In the genomic region with DNA sequence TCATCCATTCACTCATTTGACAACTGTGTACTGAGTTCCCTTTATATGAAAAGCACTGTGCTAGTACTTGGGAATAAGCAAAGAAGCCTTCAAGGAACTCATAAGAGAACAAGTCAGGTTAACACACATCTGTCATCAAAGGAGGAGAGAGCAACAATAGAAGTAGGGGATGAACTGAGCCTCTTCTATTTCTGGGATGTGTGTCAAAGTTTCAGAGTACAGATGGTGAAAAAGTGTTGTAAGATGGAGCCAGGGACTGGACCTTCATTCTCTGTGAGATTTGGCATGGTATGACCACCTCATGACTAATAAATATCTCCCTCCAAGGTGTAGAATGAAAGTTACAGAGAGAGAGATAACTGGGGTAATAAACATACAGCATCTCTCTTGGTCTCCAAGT, we compare ENCODE assay signal across 21 cellular contexts.
A peak's percentile ranks its signal among the peaks of the same experiment; 100 is the strongest.
DNase-seq lines count a peak whose midpoint lies in the region; ATAC-seq, FAIRE-seq and TF ChIP-seq lines count a peak whose summit lies in the region.
"Had no signal": no experiment of that assay in that cellular context is flagged by ENCODE, and none has a peak within 500 bp of the region (broad histone marks: within the 10 kb centered on the region; RNA-seq: fewer than 3 reads in every experiment).

No MANE protein-coding gene starts in this region.

- ATAC-seq in HG02970 (IDR thresholded peaks at IDR 0.05; ENCODE audit: low FRiP score, unreplicated experiment) = no peak
- ATAC-seq: GM23338 had no signal

- H3K27ac Mint-ChIP-seq in brain = peak overlapping the region in 3 of 5 experiments; percentile 17 to 29 (median 20)
- H3K27ac Mint-ChIP-seq: CD4-positive, alpha-beta T cell; GM23338 had no signal

- H3K9me3 Mint-ChIP-seq in brain = peaks cover 0 to 4% (median 0%) of the 10 kb centered on the region in 5 experiments
- H3K9me3 Mint-ChIP-seq: CD4-positive, alpha-beta T cell; GM23338 had no signal

- no peaks in the 10 kb centered on the region for H3K36me3 Mint-ChIP-seq in brain

- no peak for TF ChIP-seq CTCF in brain (conservative IDR thresholded peaks at IDR 0.05)
- no peak for TF ChIP-seq CTCF in fibroblast of the aortic adventitia (IDR thresholded peaks at IDR 0.05; ENCODE audit: insufficient read depth, low read length)

- DNase-seq in M059J (ENCODE audit: low read depth) = peak; percentile 16
- DNase-seq in fibroblast of the aortic adventitia (ENCODE audit: low read depth) = peak; percentile 37
- no peak for DNase-seq in T-helper 2 cell
- no peak for DNase-seq in NCI-H1092 (lab: John Stamatoyannopoulos, UW)
- no peak for DNase-seq in GM19239 (ENCODE audit: insufficient read length, low spot score)
- DNase-seq: ACHN; Caco-2; CD4-positive, alpha-beta T cell; DND-41; KG1; NCI-H2081; NCI-H345; NCI-H526; Right ventricle myocardium superior had no signal

- H3K27me3 Mint-ChIP-seq in brain = peaks cover 3% of the 10 kb centered on the region

- peaks cover 75% of the 10 kb centered on the region for H3K4me1 Mint-ChIP-seq in brain

- H3K4me3 ChIP-seq in fibroblast of the aortic adventitia (ENCODE audit: low read depth, low read length) = no peak overlapping the region
- H3K4me3 ChIP-seq: BLaER1, GM23338, HAP-1 had no signal

- H3K4me3 Mint-ChIP-seq in brain = peak overlapping the region in 1 of 5 experiments; percentile 20
- H3K4me3 Mint-ChIP-seq: CD4-positive, alpha-beta T cell; GM23338 had no signal

- FAIRE-seq in GM19239 (lab: Jason Lieb, UNC) = no peak
- FAIRE-seq: GM12891, RCC 7860 had no signal

Comparison
In these comparisons a context has a peak if more than half of its experiments do, and no peak if none do; other contexts are left out.
1. DNase-seq: peak in M059J (single experiment) and fibroblast of the aortic adventitia (single experiment); none in T-helper 2 cell (0 of 5), NCI-H1092 (single experiment) and GM19239 (single experiment).